Comparison of ENCODE assay signal across 8 cellular contexts in genomic region chr11:68341557-68342458, GRCh38. TPM values are rescaled to one million over a fixed set of nuclear protein-coding genes. Genes with fewer than 3 reads are reported as not detected.
DNase-seq lines count a peak whose midpoint lies in the region; ATAC-seq and TF ChIP-seq lines count a peak whose summit lies in the region.

No MANE protein-coding gene starts in this region.

- peaks cover 9% of the 10 kb centered on the region for H3K9me3 ChIP-seq in NT2/D1 (ENCODE audit: insufficient read depth, low read length)
- peaks cover 7% of the 10 kb centered on the region for H3K9me3 ChIP-seq in endodermal cell (ENCODE audit: control insufficient read depth, low read length)
- H3K9me3 ChIP-seq in trophoblast cell (ENCODE audit: insufficient read depth, low read depth, low read length), result no peaks in the 10 kb centered on the region

- 88 to 97% methylated on average over 12 to 21 of the region's 21 CpGs for WGBS in endodermal cell (ENCODE audit: insufficient coverage in 1 of 2, insufficient read length in 1 of 2), 2 experiments
- WGBS in trophoblast cell (ENCODE audit: extremely low coverage, insufficient coverage, insufficient read length), result no CpG with 5 or more reads among the region's 21 CpGs

- peaks cover 12% of the 10 kb centered on the region for H3K79me2 ChIP-seq in trophoblast cell (ENCODE audit: control insufficient read depth, insufficient read depth, low read length, poor library complexity)

- peak overlapping the region; percentile 85 for H4K91ac ChIP-seq in trophoblast cell (ENCODE audit: low read depth, low read length)

- peaks cover 5% of the 10 kb centered on the region for H3K9me3 Mint-ChIP-seq in endodermal cell
- no peaks in the 10 kb centered on the region for H3K9me3 Mint-ChIP-seq in activated T-cell treated with anti-CD3 and anti-CD28 coated beads, Interleukin-2, amount 50 U/mL, for 4 hours

- H3K4ac ChIP-seq in trophoblast cell (ENCODE audit: low read depth, low read length), result peak overlapping the region; percentile 69

- no peak for DNase-seq in NT2/D1 (ENCODE audit: low read depth, low spot score)
- DNase-seq in endodermal cell, result no peak
- DNase-seq in trophoblast cell, result no peak
- no peak for DNase-seq in NK-92 treated with Interleukin-12 subunit alpha and Interleukin-12 subunit beta, amount 100 ng/mL, for 24 hours (lab: John Stamatoyannopoulos, UW)
- DNase-seq in activated T-cell treated with anti-CD3 and anti-CD28 coated beads, Interleukin-2, amount 50 U/mL, for 4 hours, result no peak
- no peak for DNase-seq in NCI-H345 treated with DMSO at 0.1 percent for 48 hours (lab: John Stamatoyannopoulos, UW; ENCODE audit: unreplicated experiment)

- peak overlapping the region; percentile 99 for H2BK12ac ChIP-seq in trophoblast cell (ENCODE audit: low read length)

- H3K23ac ChIP-seq in trophoblast cell (ENCODE audit: low read length), result no peak overlapping the region

- peaks cover 22% of the 10 kb centered on the region for H3K4me1 ChIP-seq in NT2/D1 (ENCODE audit: insufficient read depth, insufficient read length)
- H3K4me1 ChIP-seq in endodermal cell (ENCODE audit: control insufficient read depth, insufficient read depth, low read length), result no peaks in the 10 kb centered on the region
- H3K4me1 ChIP-seq in trophoblast cell (ENCODE audit: control insufficient read depth in 1 of 2, insufficient read depth in 2 of 2, low read length in 2 of 2), result peaks cover 35 to 38% of the 10 kb centered on the region in 2 experiments

- peak overlapping the region; percentile 94 for H2AK5ac ChIP-seq in trophoblast cell (ENCODE audit: low read length)

- no peak for TF ChIP-seq CTCF in C4-2B (conservative IDR thresholded peaks at IDR 0.05)
- peak; percentile 30 for TF ChIP-seq CTCF in endodermal cell (conservative IDR thresholded peaks at IDR 0.05)

- H3K27me3 Mint-ChIP-seq in endodermal cell (ENCODE audit: insufficient read depth), result no peaks in the 10 kb centered on the region
- no peaks in the 10 kb centered on the region for H3K27me3 Mint-ChIP-seq in activated T-cell treated with anti-CD3 and anti-CD28 coated beads, Interleukin-2, amount 50 U/mL, for 4 hours (ENCODE audit: low read depth)

- peak overlapping the region; percentile 51 for H3K4me2 ChIP-seq in trophoblast cell (ENCODE audit: low read length)

- no peak overlapping the region for H2AFZ ChIP-seq in trophoblast cell (ENCODE audit: insufficient read depth, low read length, poor library complexity)

- peak overlapping the region; percentile 59 for H3K27ac Mint-ChIP-seq in endodermal cell

- ATAC-seq in activated T-cell treated with anti-CD3 and anti-CD28 coated beads, Interleukin-2, amount 50 U/mL, for 4 hours, result no peak
- ATAC-seq in HG03342 (IDR thresholded peaks at IDR 0.05; ENCODE audit: unreplicated experiment), result no peak

- H3K27ac ChIP-seq in C4-2B (peak overlapping the region; percentile 78), endodermal cell (ENCODE audit: low read depth, low read length) (peak overlapping the region; percentile 57), trophoblast cell (ENCODE audit: low read depth, low read length) (peak overlapping the region; percentile 91)

- H3K79me1 ChIP-seq in trophoblast cell (ENCODE audit: low read length), result peaks cover 19% of the 10 kb centered on the region

- H2BK120ac ChIP-seq in trophoblast cell (ENCODE audit: insufficient read depth, low read length, poor library complexity), result peak overlapping the region; percentile 98

- H3K14ac ChIP-seq in trophoblast cell (ENCODE audit: low read length), result peak overlapping the region; percentile 89

- H4K12ac ChIP-seq in trophoblast cell (ENCODE audit: low read depth, low read length), result peak overlapping the region; percentile 48

- no peak overlapping the region for H3K4me3 Mint-ChIP-seq in endodermal cell
- no peak overlapping the region for H3K4me3 Mint-ChIP-seq in activated T-cell treated with anti-CD3 and anti-CD28 coated beads, Interleukin-2, amount 50 U/mL, for 4 hours

- H3K9ac ChIP-seq in NT2/D1 (ENCODE audit: insufficient read length, low read depth), result peak overlapping the region; percentile 18
- no peak overlapping the region for H3K9ac ChIP-seq in endodermal cell (ENCODE audit: extremely low read depth, low read length, poor library complexity, severe bottlenecking)
- H3K9ac ChIP-seq in trophoblast cell (ENCODE audit: low read length), result no peak overlapping the region

- H3K18ac ChIP-seq in trophoblast cell (ENCODE audit: low read length), result peak overlapping the region; percentile 97

- no peak overlapping the region for H3K4me3 ChIP-seq in NT2/D1 (ENCODE audit: insufficient read length, low read depth)
- H3K4me3 ChIP-seq in endodermal cell (ENCODE audit: low read length), result no peak overlapping the region
- no peak overlapping the region for H3K4me3 ChIP-seq in trophoblast cell (ENCODE audit: low read depth, low read length)

- H4K8ac ChIP-seq in trophoblast cell (ENCODE audit: low read depth, low read length), result peak overlapping the region; percentile 76

- H3K27me3 ChIP-seq in NT2/D1 (ENCODE audit: insufficient read depth, insufficient read length), result no peaks in the 10 kb centered on the region
- H3K27me3 ChIP-seq in endodermal cell (ENCODE audit: control insufficient read depth, insufficient read depth, low read length, poor library complexity, severe bottlenecking), result no peaks in the 10 kb centered on the region
- H3K27me3 ChIP-seq in trophoblast cell (ENCODE audit: insufficient read depth, low read length), result no peaks in the 10 kb centered on the region

- peaks cover 11% of the 10 kb centered on the region for H3K36me3 Mint-ChIP-seq in endodermal cell (ENCODE audit: low read depth)
- no peaks in the 10 kb centered on the region for H3K36me3 Mint-ChIP-seq in activated T-cell treated with anti-CD3 and anti-CD28 coated beads, Interleukin-2, amount 50 U/mL, for 4 hours (ENCODE audit: insufficient read depth)

- no peaks in the 10 kb centered on the region for H3K36me3 ChIP-seq in NT2/D1 (ENCODE audit: insufficient read depth, insufficient read length, low read length)
- H3K36me3 ChIP-seq in endodermal cell (ENCODE audit: control insufficient read depth, insufficient read depth, low read length), result no peaks in the 10 kb centered on the region
- H3K36me3 ChIP-seq in trophoblast cell (ENCODE audit: control insufficient read depth in 1 of 2, insufficient read depth in 2 of 2, low read length in 2 of 2), result no peaks in the 10 kb centered on the region

- peaks cover 17% of the 10 kb centered on the region for H3K4me1 Mint-ChIP-seq in endodermal cell
- peaks cover 33% of the 10 kb centered on the region for H3K4me1 Mint-ChIP-seq in activated T-cell treated with anti-CD3 and anti-CD28 coated beads, Interleukin-2, amount 50 U/mL, for 4 hours (ENCODE audit: low read depth)

- peak overlapping the region; percentile 93 for H2BK5ac ChIP-seq in trophoblast cell (ENCODE audit: low read depth, low read length, poor library complexity)

RNA-seq across cellular contexts. Expression of gene LRP5, which starts 29.4 kb away (rescaled TPM):
- total RNA-seq in endodermal cell, result 10 to 100 TPM; 58.2 to 64.1 TPM
- polyA plus RNA-seq in endodermal cell (2013, experiment 1 of 2), result 37.4 TPM
- polyA plus RNA-seq in endodermal cell (2013, experiment 2 of 2), result 35.9 TPM
- polyA plus RNA-seq in trophoblast cell (2013), result 16.1 and 17.7 TPM in 2 replicates
- total RNA-seq in activated T-cell treated with anti-CD3 and anti-CD28 coated beads, Interleukin-2, amount 50 U/mL, for 4 hours, result 1 to 10 TPM; 7.7 to 8.5 (median 7.9) TPM

Comparison
In these comparisons a context has a peak if more than half of its experiments do, and no peak if none do; other contexts are left out.
1. RNA of gene LRP5, which starts 29.4 kb away (total RNA-seq): 58.2 to 64.1 TPM in endodermal cell; 7.7 to 8.5 TPM in activated T-cell treated with anti-CD3 and anti-CD28 coated beads, Interleukin-2, amount 50 U/mL, for 4 hours; every median in the first group is over 4 times any median in the second.
2. Peak in every context shown above with its lines, with median percentiles within 50 percentile points of each other: H3K27ac ChIP-seq.